32 cellular contexts compared by ENCODE assay signal in the genomic region with DNA sequence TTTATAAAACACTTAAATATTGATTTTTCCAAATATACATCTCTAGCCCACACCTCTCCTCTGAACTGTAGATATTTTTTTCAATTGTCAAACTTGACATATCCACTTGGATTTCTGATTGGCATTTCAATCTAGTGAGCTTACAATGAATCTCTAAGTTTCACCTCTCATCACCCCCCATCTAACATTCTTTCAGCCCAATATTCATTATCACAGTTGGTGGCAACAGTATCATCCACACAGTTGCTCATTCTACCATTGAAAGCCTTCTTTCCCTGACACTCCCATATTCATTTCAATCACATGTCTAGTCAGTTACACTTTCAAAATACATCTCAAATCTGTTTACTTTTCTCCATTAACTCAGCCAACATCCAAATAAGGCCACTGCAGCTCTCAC.
"Had no signal": no experiment of that assay in that cellular context is flagged by ENCODE, and none has a peak within 500 bp of the region (broad histone marks: within the 10 kb centered on the region; RNA-seq: fewer than 3 reads in every experiment).

No MANE protein-coding gene starts in this region.

- H3K27me3 ChIP-seq: Peyer's patch, SJSA1 had no signal

- H3K36me3 Mint-ChIP-seq: activated CD8-positive, alpha-beta memory T cell treated with anti-CD3 and anti-CD28 coated beads, Interleukin-2, amount 10 ng/mL, durations not matched to agents 7 days and 5 days; activated naive CD4-positive, alpha-beta T cell treated with anti-CD3 and anti-CD28 coated beads, Interleukin-2, amount 10 ng/mL, durations not matched to agents 7 days and 5 days; activated naive CD8-positive, alpha-beta T cell; brain had no signal

- H3K9me3 ChIP-seq: Peyer's patch, SJSA1, SK-N-SH had no signal

- H3K36me3 ChIP-seq: Peyer's patch, SJSA1 had no signal

- H3K27me3 Mint-ChIP-seq: activated B cell treated with CpG ODN at 0.5 μM for 24 hours; activated CD4-positive, alpha-beta memory T cell treated with anti-CD3 and anti-CD28 coated beads, Interleukin-2, amount 10 ng/mL, durations not matched to agents 7 days and 5 days; activated CD8-positive, alpha-beta memory T cell treated with anti-CD3 and anti-CD28 coated beads, Interleukin-2, amount 10 ng/mL, durations not matched to agents 7 days and 5 days; activated naive CD4-positive, alpha-beta T cell treated with anti-CD3 and anti-CD28 coated beads, Interleukin-2, amount 10 ng/mL, durations not matched to agents 7 days and 5 days; activated naive CD8-positive, alpha-beta T cell; activated naive CD8-positive, alpha-beta T cell treated with anti-CD3 and anti-CD28 coated beads, Interleukin-2, amount 50 U/mL, for 24 hours had no signal

- H3K4me3 Mint-ChIP-seq: activated B cell treated with CpG ODN at 0.5 μM for 24 hours; activated CD4-positive, alpha-beta memory T cell treated with anti-CD3 and anti-CD28 coated beads, Interleukin-2, amount 10 ng/mL, durations not matched to agents 7 days and 5 days; activated CD8-positive, alpha-beta memory T cell treated with anti-CD3 and anti-CD28 coated beads, Interleukin-2, amount 10 ng/mL, durations not matched to agents 7 days and 5 days; activated naive CD4-positive, alpha-beta T cell treated with anti-CD3 and anti-CD28 coated beads, Interleukin-2, amount 10 ng/mL, durations not matched to agents 7 days and 5 days; activated naive CD8-positive, alpha-beta T cell; activated naive CD8-positive, alpha-beta T cell treated with anti-CD3 and anti-CD28 coated beads, Interleukin-2, amount 50 U/mL, for 24 hours; brain; T-helper 1 cell treated with Interleukin-12 subunit alpha and Interleukin-12 subunit beta and Interleukin-4 antibody, amounts not matched to agents 30 μg/mL and 1 μg/mL, for 36 hours; T-helper 2 cell treated with Interferon-gamma antibody and Interleukin-4, amounts not matched to agents 5 μg/mL and 100 μg/mL, for 36 hours had no signal

- H3K27ac Mint-ChIP-seq: activated B cell treated with CpG ODN at 0.5 μM for 24 hours; activated CD4-positive, alpha-beta memory T cell treated with anti-CD3 and anti-CD28 coated beads, Interleukin-2, amount 10 ng/mL, durations not matched to agents 7 days and 5 days; activated CD8-positive, alpha-beta memory T cell treated with anti-CD3 and anti-CD28 coated beads, Interleukin-2, amount 10 ng/mL, durations not matched to agents 7 days and 5 days; activated naive CD4-positive, alpha-beta T cell treated with anti-CD3 and anti-CD28 coated beads, Interleukin-2, amount 10 ng/mL, durations not matched to agents 7 days and 5 days; activated naive CD8-positive, alpha-beta T cell; activated naive CD8-positive, alpha-beta T cell treated with anti-CD3 and anti-CD28 coated beads, Interleukin-2, amount 50 U/mL, for 24 hours; brain; T-helper 1 cell treated with Interleukin-12 subunit alpha and Interleukin-12 subunit beta and Interleukin-4 antibody, amounts not matched to agents 30 μg/mL and 1 μg/mL, for 36 hours; T-helper 2 cell treated with Interferon-gamma antibody and Interleukin-4, amounts not matched to agents 5 μg/mL and 100 μg/mL, for 36 hours had no signal

- H3K4me3 ChIP-seq: Peyer's patch, SJSA1 had no signal

- H3K9me3 Mint-ChIP-seq: activated B cell treated with CpG ODN at 0.5 μM for 24 hours; activated CD4-positive, alpha-beta memory T cell treated with anti-CD3 and anti-CD28 coated beads, Interleukin-2, amount 10 ng/mL, durations not matched to agents 7 days and 5 days; activated naive CD4-positive, alpha-beta T cell treated with anti-CD3 and anti-CD28 coated beads, Interleukin-2, amount 10 ng/mL, durations not matched to agents 7 days and 5 days had no signal

- H3K4me1 ChIP-seq: Peyer's patch, SJSA1 had no signal

- H3K27ac ChIP-seq: Peyer's patch, SJSA1, VCaP had no signal

- DNase-seq: activated B cell treated with CpG ODN at 0.5 μM for 24 hours; activated CD4-positive, alpha-beta memory T cell treated with anti-CD3 and anti-CD28 coated beads, Interleukin-2, amount 10 ng/mL, durations not matched to agents 7 days and 5 days; activated CD4-positive, alpha-beta T cell treated with anti-CD3 and anti-CD28 coated beads for 4 hours; activated CD4-positive, CD25-positive, alpha-beta regulatory T cell treated with anti-CD3 and anti-CD28 coated beads, Interleukin-2, amount 50 U/mL, for 72 hours; activated CD8-positive, alpha-beta memory T cell treated with anti-CD3 and anti-CD28 coated beads for 24 hours; activated CD8-positive, alpha-beta memory T cell treated with anti-CD3 and anti-CD28 coated beads, Interleukin-2, amount 10 ng/mL, durations not matched to agents 7 days and 5 days; activated CD8-positive, alpha-beta memory T cell treated with anti-CD3 and anti-CD28 coated beads, Interleukin-2, amount 50 U/mL, for 48 hours; activated effector memory CD4-positive, alpha-beta T cell treated with Interleukin-2 at 50 U/mL for 16 hours; activated naive CD4-positive, alpha-beta T cell treated with anti-CD3 and anti-CD28 coated beads, Interleukin-2, amount 10 ng/mL, durations not matched to agents 7 days and 5 days; activated naive CD8-positive, alpha-beta T cell treated with anti-CD3 and anti-CD28 coated beads, Interleukin-2, amount 50 U/mL, for 24 hours; activated T-cell treated with anti-CD3 and anti-CD28 coated beads, Interleukin-2, amount 50 U/mL, for 48 hours; anterior cingulate cortex; caudate nucleus; cerebellar nuclear complex; NCI-H1105; NCI-H1417 treated with DMSO at 0.1 percent for 48 hours; NCI-H187 treated with DMSO at 0.1 percent for 48 hours; NCI-H446; NCI-H510A treated with DMSO at 0.1 percent for 48 hours; NCI-H526 treated with DMSO at 0.1 percent for 48 hours; NK-92 treated with Interleukin-12 subunit alpha and Interleukin-12 subunit beta, amount 100 ng/mL, for 24 hours; PC-3; Peyer's patch; RPMI8226; SHP77 treated with DMSO at 0.1 percent for 48 hours; SK-N-SH had no signal

- H3K4me2 ChIP-seq: SK-N-SH had no signal

- H3K9ac ChIP-seq: SK-N-SH had no signal

- H3K4me1 Mint-ChIP-seq: activated B cell treated with CpG ODN at 0.5 μM for 24 hours; activated CD4-positive, alpha-beta memory T cell treated with anti-CD3 and anti-CD28 coated beads, Interleukin-2, amount 10 ng/mL, durations not matched to agents 7 days and 5 days; activated CD8-positive, alpha-beta memory T cell treated with anti-CD3 and anti-CD28 coated beads, Interleukin-2, amount 10 ng/mL, durations not matched to agents 7 days and 5 days; activated naive CD4-positive, alpha-beta T cell treated with anti-CD3 and anti-CD28 coated beads, Interleukin-2, amount 10 ng/mL, durations not matched to agents 7 days and 5 days; activated naive CD8-positive, alpha-beta T cell treated with anti-CD3 and anti-CD28 coated beads, Interleukin-2, amount 50 U/mL, for 24 hours; brain had no signal
